ENCODE assay signal across 16 cellular contexts in the genomic region with DNA sequence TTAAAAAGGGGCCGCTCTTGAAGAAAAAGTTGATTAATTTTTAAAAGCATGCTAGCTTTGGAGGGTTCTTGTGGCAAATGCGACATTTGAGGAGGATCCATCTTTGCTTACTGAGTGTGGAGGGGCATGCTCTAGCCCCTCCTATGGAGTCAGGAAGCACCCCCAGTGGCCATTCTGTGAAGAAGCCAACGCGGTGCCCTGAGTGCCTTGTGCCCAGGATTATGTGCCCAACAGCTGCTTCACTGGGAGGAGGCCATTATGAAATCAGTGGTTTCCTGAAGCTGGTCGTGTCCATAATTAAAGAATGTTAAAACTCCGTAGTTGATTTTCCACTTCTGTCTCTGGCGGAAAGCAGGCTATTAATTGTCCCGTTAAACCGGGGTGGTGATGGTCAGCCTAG.
A peak's percentile ranks its signal among the peaks of the same experiment; 100 is the strongest.
DNase-seq lines count a peak whose midpoint lies in the region; ATAC-seq and TF ChIP-seq lines count a peak whose summit lies in the region.
"Had no signal": no experiment of that assay in that cellular context is flagged by ENCODE, and none has a peak within 500 bp of the region (broad histone marks: within the 10 kb centered on the region; RNA-seq: fewer than 3 reads in every experiment).

No MANE protein-coding gene starts in this region.

- H3K9me3 Mint-ChIP-seq in T-helper 2 cell treated with Interferon-gamma antibody and Interleukin-4, amounts not matched to agents 5 μg/mL and 100 μg/mL, for 36 hours, result no peaks in the 10 kb centered on the region
- H3K9me3 Mint-ChIP-seq: activated T-helper 17 cell treated with anti-CD3 and anti-CD28 coated beads, Interleukin-2, amount 50 U/mL, for 72 hours; CD4-positive, CD25-positive, alpha-beta regulatory T cell had no signal

- no peaks in the 10 kb centered on the region for H3K9me3 ChIP-seq in thoracic aorta

- no peaks in the 10 kb centered on the region for H3K36me3 ChIP-seq in thoracic aorta

- no peaks in the 10 kb centered on the region for H3K27me3 ChIP-seq in dorsolateral prefrontal cortex
- no peaks in the 10 kb centered on the region for H3K27me3 ChIP-seq in thoracic aorta (replicated peaks; ENCODE audit: insufficient read depth)

- ATAC-seq in thoracic aorta (ENCODE audit: insufficient number of reproducible peaks, low FRiP score, low read depth), result no peak

- H3K4me3 Mint-ChIP-seq in T-helper 2 cell treated with Interferon-gamma antibody and Interleukin-4, amounts not matched to agents 5 μg/mL and 100 μg/mL, for 36 hours, result no peak overlapping the region
- H3K4me3 Mint-ChIP-seq: activated CD8-positive, alpha-beta T cell treated with anti-CD3 and anti-CD28 coated beads, Interleukin-2, amount 10 ng/mL, durations not matched to agents 7 days and 5 days; activated T-helper 17 cell treated with anti-CD3 and anti-CD28 coated beads, Interleukin-2, amount 50 U/mL, for 72 hours; CD4-positive, CD25-positive, alpha-beta regulatory T cell; naive thymus-derived CD4-positive, alpha-beta T cell had no signal

- peaks cover 9 to 14% of the 10 kb centered on the region in 2 donors for H3K4me1 ChIP-seq in thoracic aorta (ENCODE audit: control insufficient read depth in 1 of 2, low read depth in 2 of 2)

- DNase-seq in NCI-H1417 (lab: John Stamatoyannopoulos, UW), result peak in 2 of 3 experiments; percentile 22 to 27
- no peak for DNase-seq in NCI-H1417 treated with DMSO at 0.1 percent for 48 hours (lab: John Stamatoyannopoulos, UW)
- peak; percentile 22 for DNase-seq in MV-4-11 (lab: John Stamatoyannopoulos, UW)
- DNase-seq in dorsolateral prefrontal cortex, result no peak
- no peak for DNase-seq in thoracic aorta (ENCODE audit: low spot score)
- DNase-seq in T-helper 2 cell treated with Interferon-gamma antibody and Interleukin-4, amounts not matched to agents 5 μg/mL and 100 μg/mL, for 36 hours (ENCODE audit: low spot score), result no peak
- no peak for DNase-seq in kidney glomerular epithelial cell (lab: John Stamatoyannopoulos, UW)
- DNase-seq in occipital lobe (lab: John Stamatoyannopoulos, UW), result no peak
- DNase-seq: activated CD8-positive, alpha-beta T cell treated with anti-CD3 and anti-CD28 coated beads, Interleukin-2, amount 10 ng/mL, durations not matched to agents 7 days and 5 days; CD4-positive, CD25-positive, alpha-beta regulatory T cell; naive thymus-derived CD4-positive, alpha-beta T cell; NCI-H524 treated with DMSO at 0.1 percent for 48 hours; SW 1271 had no signal

- H3K4me3 ChIP-seq in dorsolateral prefrontal cortex (peak overlapping the region in 3 of 59 donors; percentile 31 to 53 (median 48)), thoracic aorta (no peak overlapping the region)
- H3K4me3 ChIP-seq: K562 had no signal

- H3K27me3 Mint-ChIP-seq in T-helper 2 cell treated with Interferon-gamma antibody and Interleukin-4, amounts not matched to agents 5 μg/mL and 100 μg/mL, for 36 hours (ENCODE audit: low read depth), result peaks cover 25% of the 10 kb centered on the region

- H3K27ac ChIP-seq in dorsolateral prefrontal cortex (peak overlapping the region in 48 of 59 donors; percentile 20 to 99 (median 93)), thoracic aorta (peak overlapping the region; percentile 69 to 81)

- TF ChIP-seq CTCF in dorsolateral prefrontal cortex (IDR thresholded peaks at IDR 0.05 in 54 of 56, conservative IDR thresholded peaks at IDR 0.05 in 2 of 56; ENCODE audit: low read depth in 1 of 56, partially characterized antibody in 56 of 56) (peak in 3 of 56 donors; percentile 10 to 26 (median 24)), thoracic aorta (IDR thresholded peaks at IDR 0.05) (no peak)

- intact Hi-C loops in dorsolateral prefrontal cortex (cut with DNase I), result loop anchor here (1.0 to 5.0 kb wide), 3 partner anchors 28 to 218 kb away; no protein-coding TSS in a partner anchor

- H3K27ac Mint-ChIP-seq in T-helper 2 cell treated with Interferon-gamma antibody and Interleukin-4, amounts not matched to agents 5 μg/mL and 100 μg/mL, for 36 hours, result no peak overlapping the region
- H3K27ac Mint-ChIP-seq: activated CD8-positive, alpha-beta T cell treated with anti-CD3 and anti-CD28 coated beads, Interleukin-2, amount 10 ng/mL, durations not matched to agents 7 days and 5 days; activated T-helper 17 cell treated with anti-CD3 and anti-CD28 coated beads, Interleukin-2, amount 50 U/mL, for 72 hours; CD4-positive, CD25-positive, alpha-beta regulatory T cell; naive thymus-derived CD4-positive, alpha-beta T cell; progenitor cell of endocrine pancreas had no signal

- peaks cover 11% of the 10 kb centered on the region for H3K4me1 Mint-ChIP-seq in T-helper 2 cell treated with Interferon-gamma antibody and Interleukin-4, amounts not matched to agents 5 μg/mL and 100 μg/mL, for 36 hours (ENCODE audit: low read depth)
- H3K4me1 Mint-ChIP-seq: activated T-helper 17 cell treated with anti-CD3 and anti-CD28 coated beads, Interleukin-2, amount 50 U/mL, for 72 hours; CD4-positive, CD25-positive, alpha-beta regulatory T cell had no signal

- H3K36me3 Mint-ChIP-seq in T-helper 2 cell treated with Interferon-gamma antibody and Interleukin-4, amounts not matched to agents 5 μg/mL and 100 μg/mL, for 36 hours (ENCODE audit: low read depth), result no peaks in the 10 kb centered on the region
- H3K36me3 Mint-ChIP-seq: CD4-positive, CD25-positive, alpha-beta regulatory T cell; naive thymus-derived CD4-positive, alpha-beta T cell had no signal

Comparison
In these comparisons a context has a peak if more than half of its experiments do, and no peak if none do; other contexts are left out.
1. DNase-seq: peak in NCI-H1417 (2 of 3) and MV-4-11 (single experiment); none in NCI-H1417 treated with DMSO at 0.1 percent for 48 hours (single experiment), dorsolateral prefrontal cortex (0 of 10), thoracic aorta (single experiment), T-helper 2 cell treated with Interferon-gamma antibody and Interleukin-4, amounts not matched to agents 5 μg/mL and 100 μg/mL, for 36 hours (single experiment), kidney glomerular epithelial cell (single experiment) and occipital lobe (single experiment).